ENCODE assay signal across 1 cellular context in genomic region chr15:58383876-58384275, GRCh38.
TF ChIP-seq lines count a peak whose summit lies in the region.

No MANE protein-coding gene starts in this region.

TF ChIP-seq in GM23338, 12 proteins besides CTCF, POLR2A, EP300 and RAD21 (continued from another document):
- TF ChIP-seq REST (IDR thresholded peaks at IDR 0.05; ENCODE audit: unreplicated experiment) (no peak), POLR2AphosphoS5 (IDR thresholded peaks at IDR 0.05; ENCODE audit: low read depth) (no peak), CREB1 (CRISPR knock-in tag; IDR thresholded peaks at IDR 0.05; ENCODE audit: low read depth) (no peak)
